In genomic region chrX:135632353-135632752, GRCh38 we compare ENCODE assay signal across 15 cellular contexts.
DNase-seq lines count a peak whose midpoint lies in the region; ATAC-seq and TF ChIP-seq lines count a peak whose summit lies in the region.
"Had no signal": no experiment of that assay in that cellular context is flagged by ENCODE, and none has a peak within 500 bp of the region (broad histone marks: within the 10 kb centered on the region; RNA-seq: fewer than 3 reads in every experiment).

No MANE protein-coding gene starts in this region.

- no peaks in the 10 kb centered on the region for H3K36me3 ChIP-seq in Panc1 (ENCODE audit: control insufficient read depth, insufficient read depth, low read length)
- no peaks in the 10 kb centered on the region for H3K36me3 ChIP-seq in transverse colon
- H3K36me3 ChIP-seq: ovary had no signal

- DNase-seq in Panc1 (ENCODE audit: low read depth, low spot score) (no peak), transverse colon (no peak), HUDEP-2 (lab: John Stamatoyannopoulos, UW; ENCODE audit: unreplicated experiment in 76 of 76) (no peak)
- DNase-seq in activated CD8-positive, alpha-beta memory T cell treated with anti-CD3 and anti-CD28 coated beads, Interleukin-2, amount 50 U/mL, for 48 hours: no peak
- DNase-seq: amniotic stem cell; KG1; NCI-H82; ovary; stimulated activated naive CD8-positive, alpha-beta T cell treated with anti-CD3 and anti-CD28 coated beads, Interleukin-15, Interleukin-2, amounts not matched to agents 100 U/mL and 50 U/mL, for 24 hours; T-helper 2 cell had no signal

- no peak for TF ChIP-seq EP300 in transverse colon (IDR thresholded peaks at IDR 0.05; ENCODE audit: low read depth)

- POLR2A ChIA-PET in Panc1 (lab: Charles Lee): interaction anchor here (0.5 kb wide), 1 partner anchor 866 kb away, joined by 3 read pairs; no protein-coding TSS in a partner anchor

- no peak for TF ChIP-seq POLR2A in transverse colon (IDR thresholded peaks at IDR 0.05)

- CTCF ChIA-PET in Panc1 (lab: Charles Lee): no interaction called here

- intact Hi-C loops in Panc1 (cut with micrococcal nuclease; ENCODE audit: unreplicated experiment): loop anchor here (5.0 kb wide), 1 partner anchor 300 kb away; no protein-coding TSS in a partner anchor
- intact Hi-C loops in transverse colon (cut with DNase I; ENCODE audit: low total_unique reads): no loop called here

- H3K4me3 ChIP-seq in Panc1 (ENCODE audit: low read depth in 2 of 2, low read length in 2 of 2) (no peak overlapping the region), transverse colon (no peak overlapping the region)
- H3K4me3 ChIP-seq: lung, ovary had no signal

- ATAC-seq in GM18520 (IDR thresholded peaks at IDR 0.05; ENCODE audit: unreplicated experiment) (peak; percentile 55), HG03442 (IDR thresholded peaks at IDR 0.05; ENCODE audit: unreplicated experiment) (peak; percentile 54), Panc1 (no peak), GM21423 (IDR thresholded peaks at IDR 0.05; ENCODE audit: unreplicated experiment) (no peak)
- ATAC-seq: stimulated activated naive CD8-positive, alpha-beta T cell treated with anti-CD3 and anti-CD28 coated beads, Interleukin-15, Interleukin-2, amounts not matched to agents 100 U/mL and 50 U/mL, for 24 hours had no signal

- TF ChIP-seq CTCF in C4-2B (conservative IDR thresholded peaks at IDR 0.05): peak; percentile 28
- TF ChIP-seq CTCF in Panc1 (IDR thresholded peaks at IDR 0.05): peak; percentile 28; the same call in 1 of the 2 replicates
- TF ChIP-seq CTCF in transverse colon (IDR thresholded peaks at IDR 0.05): no peak

- no TSS peak for BruUV-seq in Panc1 (replicated peaks; lab: Mats Ljungman, UMichigan)

- no peak overlapping the region for H3K27ac ChIP-seq in C4-2B
- H3K27ac ChIP-seq in Panc1 (ENCODE audit: low read length): no peak overlapping the region
- H3K27ac ChIP-seq in transverse colon: no peak overlapping the region
- H3K27ac ChIP-seq: ovary had no signal

- no peaks in the 10 kb centered on the region for H3K4me1 ChIP-seq in Panc1 (ENCODE audit: control insufficient read depth, insufficient read depth, low read length)
- no peaks in the 10 kb centered on the region for H3K4me1 ChIP-seq in transverse colon

- H3K27me3 ChIP-seq in Panc1 (ENCODE audit: control insufficient read depth, insufficient read depth, low read length): peaks cover 8% of the 10 kb centered on the region
- no peaks in the 10 kb centered on the region for H3K27me3 ChIP-seq in transverse colon
- H3K27me3 ChIP-seq: ovary had no signal

- H3K9me3 ChIP-seq in Panc1 (ENCODE audit: control insufficient read depth, insufficient read depth, low read depth, low read length) (no peaks in the 10 kb centered on the region), transverse colon (no peaks in the 10 kb centered on the region)
- H3K9me3 ChIP-seq: ovary had no signal

- in situ Hi-C loops in Panc1 (cut with HindIII; ENCODE audit: low pct_unique_long_range_greater_than_20kb, low sequenced_read_pairs) (no loop called here), transverse colon (cut with MboI; ENCODE audit: low pct_ligation_motif_present in 1 of 4, low pct_unique_long_range_greater_than_20kb in 1 of 4, low sequenced_read_pairs in 3 of 4) (no loop called here)

- 17 to 33% methylated on average over 1 of the region's 1 CpG for WGBS in transverse colon (ENCODE audit: low coverage in 1 of 2), 2 donors

Comparison
In these comparisons a context has a peak if more than half of its experiments do, and no peak if none do; other contexts are left out.
1. CTCF ChIP-seq: peak in C4-2B (single experiment) and Panc1 (single experiment); none in transverse colon (0 of 5).
2. ATAC-seq: peak in GM18520 (single experiment) and HG03442 (single experiment); none in Panc1 (single experiment) and GM21423 (single experiment).